Comparison of ENCODE assay signal across 11 cellular contexts in the genomic region with DNA sequence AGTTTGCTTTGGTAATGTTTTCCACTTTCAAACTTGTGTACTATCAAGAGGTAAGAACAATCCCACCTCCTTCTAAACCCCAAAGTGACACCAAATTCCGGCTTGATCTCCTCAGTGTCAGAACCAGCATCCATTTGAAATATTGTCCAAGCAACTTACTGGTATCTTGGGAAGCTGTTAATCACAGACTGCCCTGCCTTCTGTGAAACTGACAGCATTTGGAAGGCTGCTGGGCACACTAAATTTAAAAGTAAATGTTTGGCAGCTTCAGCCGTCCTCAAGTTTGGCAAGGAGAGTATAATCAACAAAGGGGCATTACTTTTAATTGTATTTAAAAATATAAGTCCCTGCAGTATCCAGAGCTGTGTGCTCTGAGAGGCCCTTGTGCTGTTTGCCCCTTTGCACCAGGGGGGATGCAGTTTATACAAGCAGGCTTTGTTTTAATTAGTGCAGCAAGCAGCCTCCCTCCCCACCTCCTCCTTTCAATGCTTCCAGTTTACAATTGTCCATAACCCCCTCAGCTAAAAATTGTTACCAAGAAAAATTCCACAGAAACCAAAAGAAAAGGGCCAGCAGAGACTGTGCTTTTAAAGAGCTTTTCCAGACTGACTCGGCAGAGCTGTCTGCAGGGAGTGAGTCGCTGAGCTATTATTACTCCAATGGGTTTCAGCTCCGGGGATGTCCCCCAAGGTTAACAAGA.
DNase-seq lines count a peak whose midpoint lies in the region; ATAC-seq lines count a peak whose summit lies in the region.
"Had no signal": no experiment of that assay in that cellular context is flagged by ENCODE, and none has a peak within 500 bp of the region (broad histone marks: within the 10 kb centered on the region; RNA-seq: fewer than 3 reads in every experiment).

No MANE protein-coding gene starts in this region.

- H3K27me3 ChIP-seq in HUES64 (ENCODE audit: insufficient read depth, low read length) (no peaks in the 10 kb centered on the region), iPS-20b (ENCODE audit: insufficient read depth, low read length) (no peaks in the 10 kb centered on the region)

- H3K4me3 ChIP-seq in HUES64 (ENCODE audit: low read length) (peak overlapping the region; percentile 32; the same call in 1 of the 2 replicates), iPS-20b (ENCODE audit: low read length) (peak overlapping the region; percentile 47; the same call in 1 of the 2 replicates)

- H3K4me1 ChIP-seq in HUES64 (ENCODE audit: insufficient read depth, low read length) (peaks cover 20% of the 10 kb centered on the region), iPS-20b (ENCODE audit: insufficient read depth, low read length) (peaks cover 21% of the 10 kb centered on the region)

- ATAC-seq in HG02981 (IDR thresholded peaks at IDR 0.05; ENCODE audit: unreplicated experiment) (no peak), HG03135 (IDR thresholded peaks at IDR 0.05; ENCODE audit: unreplicated experiment) (no peak)

- H3K36me3 ChIP-seq in HUES64 (ENCODE audit: insufficient read depth, low read length) (no peaks in the 10 kb centered on the region), iPS-20b (ENCODE audit: insufficient read depth, low read depth, low read length) (no peaks in the 10 kb centered on the region)

- WGBS in HUES64: 32% methylated on average over 4 of the region's 5 CpGs

- H3K9ac ChIP-seq in HUES64 (ENCODE audit: low read depth, low read length) (0 out of 2 replicates have a peak overlapping the region, but pooled peaks have one; percentile 7), iPS-20b (ENCODE audit: low read depth, low read length) (peak overlapping the region; percentile 45; the same call in 1 of the 2 replicates)

- H3K27ac ChIP-seq in HUES64 (ENCODE audit: low read depth, low read length) (no peak overlapping the region), iPS-20b (ENCODE audit: low read length) (no peak overlapping the region)

- DNase-seq in astrocyte of the hippocampus (ENCODE audit: low read depth, low spot score): peak; percentile 47
- peak; percentile 66 for DNase-seq in retina
- DNase-seq in NCI-H1105 treated with DMSO at 0.1 percent for 48 hours (lab: John Stamatoyannopoulos, UW): no peak
- DNase-seq in EL: no peak
- DNase-seq: activated CD4-positive, alpha-beta T cell treated with anti-CD3 and anti-CD28 coated beads, Interleukin-2, amount 50 U/mL, for 1 hour; Calu3; NCI-H1105 had no signal

- H3K9me3 ChIP-seq in HUES64 (ENCODE audit: insufficient read depth, low read depth, low read length): no peaks in the 10 kb centered on the region
- H3K9me3 ChIP-seq in iPS-20b (ENCODE audit: insufficient read depth, low read depth, low read length): no peaks in the 10 kb centered on the region

Comparison
In these comparisons a context has a peak if more than half of its experiments do, and no peak if none do; other contexts are left out.
1. DNase-seq: peak in astrocyte of the hippocampus (single experiment) and retina (single experiment); none in NCI-H1105 treated with DMSO at 0.1 percent for 48 hours (single experiment) and EL (single experiment).